Comparison of ENCODE assay signal across 8 cellular contexts in the genomic region with DNA sequence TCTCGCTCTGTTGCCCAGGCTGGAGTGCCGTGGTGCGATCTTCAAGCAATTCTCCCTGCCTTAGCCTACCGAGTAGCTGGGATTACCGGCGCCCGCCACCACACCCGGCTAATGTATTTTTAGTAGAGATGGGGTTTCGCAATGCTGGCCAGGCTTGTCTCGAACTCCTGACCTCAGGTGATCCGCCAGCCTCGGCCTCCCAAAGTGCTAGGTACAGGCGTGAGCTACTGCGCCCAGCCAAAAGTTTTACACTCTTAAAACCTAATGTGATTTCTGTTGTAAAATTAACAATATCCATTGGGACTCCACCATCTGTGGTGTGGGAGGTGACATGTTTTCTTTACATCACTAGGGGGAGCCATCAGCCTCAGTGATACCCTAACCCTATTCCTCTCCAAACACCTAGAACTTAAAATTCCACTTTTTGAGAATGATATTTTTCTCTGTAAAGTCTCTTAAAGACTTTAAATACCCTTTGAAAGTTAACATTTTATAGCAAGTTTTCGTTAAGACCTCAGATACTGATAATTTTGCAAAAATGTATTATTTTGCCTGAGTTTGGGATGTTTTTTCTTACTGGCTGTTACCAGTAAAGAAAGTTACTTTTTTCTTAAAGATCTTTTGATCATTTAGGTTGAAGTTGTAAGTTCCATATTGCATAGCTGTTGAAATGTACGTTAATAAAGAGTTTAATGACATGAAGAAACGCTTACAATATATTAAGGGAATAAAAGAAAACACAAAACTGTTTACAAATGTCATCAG. TPM values are rescaled to one million over a fixed set of nuclear protein-coding genes. Genes with fewer than 3 reads are reported as not detected.
DNase-seq lines count a peak whose midpoint lies in the region; ATAC-seq, FAIRE-seq and TF ChIP-seq lines count a peak whose summit lies in the region.

No MANE protein-coding gene starts in this region.

- no peaks in the 10 kb centered on the region for H3K79me2 ChIP-seq in PC-9 (ENCODE audit: low read depth)

- no peaks in the 10 kb centered on the region for H4K20me1 ChIP-seq in PC-9 (ENCODE audit: insufficient read depth)

- POLR2A ChIA-PET in PC-9 (lab: Charles Lee; ENCODE audit: unreplicated experiment), result interaction anchor here (0.6 kb wide), 3 partner anchors 95 to 543 kb away, joined by 3 to 4 read pairs (median 3); no protein-coding TSS in a partner anchor

- H3K4me2 ChIP-seq in PC-9, result peak overlapping the region; percentile 40; the same call in 1 of the 2 replicates

- peak; percentile 83 for TF ChIP-seq CTCF in PC-9 (conservative IDR thresholded peaks at IDR 0.05)
- TF ChIP-seq CTCF in cardiac fibroblast (IDR thresholded peaks at IDR 0.05; ENCODE audit: low read depth, low read length), result peak; percentile 64

- BruUV-seq in PC-9 (replicated peaks; lab: Mats Ljungman, UMichigan), result no TSS peak

- peak; percentile 16 for DNase-seq in activated T-cell treated with anti-CD3 and anti-CD28 coated beads for 24 hours (ENCODE audit: low read depth)
- DNase-seq in activated T-cell treated with anti-CD3 and anti-CD28 coated beads, Interleukin-2, amount 50 U/mL, for 1 hour, result no peak
- DNase-seq in PC-9, result peak in 1 of 2 experiments; percentile 38
- peak; percentile 57 to 63 for DNase-seq in cardiac fibroblast (ENCODE audit: low read depth in 2 of 2)
- no peak for DNase-seq in left colon
- peak; percentile 63 for DNase-seq in urothelium cell line (ENCODE audit: low spot score)
- DNase-seq in ecto neural progenitor cell (ENCODE audit: low spot score), result no peak

- no peak for FAIRE-seq in urothelium cell line (lab: Jason Lieb, UNC)

- CTCF ChIA-PET in PC-9 (lab: Charles Lee), result interaction anchor here (0.6 to 0.8 kb wide), 2 partner anchors 13 to 247 kb away, joined by 4 read pairs; no protein-coding TSS in a partner anchor

- H3K4me3 ChIP-seq in PC-9 (no peak overlapping the region), cardiac fibroblast (replicated peaks in 1 of 2; ENCODE audit: low read depth in 2 of 2, low read length in 2 of 2) (no peak overlapping the region)

- peak; percentile 50 for ATAC-seq in HG03159 (IDR thresholded peaks at IDR 0.05; ENCODE audit: unreplicated experiment)
- ATAC-seq in left colon, result peak; percentile 81

- H3K36me3 ChIP-seq in PC-9 (ENCODE audit: low read depth), result no peaks in the 10 kb centered on the region

- peaks cover 20% of the 10 kb centered on the region for H3K9me3 ChIP-seq in PC-9 (ENCODE audit: insufficient read depth, low read depth)

- no peak overlapping the region for H3K27ac ChIP-seq in PC-9

- intact Hi-C loops in PC-9 (cut with micrococcal nuclease; ENCODE audit: unreplicated experiment), result loop anchor here (10.0 kb wide), 2 partner anchors 226 to 706 kb away; no protein-coding TSS in a partner anchor
- intact Hi-C loops in left colon (cut with DNase I, micrococcal nuclease), result no loop called here

- peaks cover 11% of the 10 kb centered on the region for H3K4me1 ChIP-seq in PC-9 (replicated peaks; ENCODE audit: insufficient read depth)

- no peaks in the 10 kb centered on the region for H3F3A ChIP-seq in PC-9 (ENCODE audit: insufficient read depth, low read depth)

- H3K9me2 ChIP-seq in PC-9 (ENCODE audit: insufficient read depth), result no peaks in the 10 kb centered on the region

- H3K27me3 ChIP-seq in PC-9 (ENCODE audit: insufficient read depth, low read depth), result no peaks in the 10 kb centered on the region

- H2AFZ ChIP-seq in PC-9, result peak overlapping the region; percentile 63

RNA-seq across cellular contexts. Expression of gene EIF2AK2, which starts 11.6 kb away (rescaled TPM):
- 39.8 and 61.2 TPM in 2 replicates for total RNA-seq in PC-9 (2021)
- total RNA-seq in left colon, result 10 to 100 TPM; 27.3 to 35.9 TPM

RNA-seq across cellular contexts. Expression of gene SULT6B1, which starts 20.1 kb away (rescaled TPM):
- total RNA-seq in PC-9 (2021) (not detected in 2 replicates), left colon (not detected)

RNA-seq across cellular contexts. Expression of gene CEBPZOS, which starts 27.9 kb away (rescaled TPM):
- total RNA-seq in PC-9 (2021) (46.5 and 53.2 TPM in 2 replicates), left colon (10 to 100 TPM; 33.9 to 38.6 TPM)

Comparison
In these comparisons a context has a peak if more than half of its experiments do, and no peak if none do; other contexts are left out.
1. DNase-seq: peak in activated T-cell treated with anti-CD3 and anti-CD28 coated beads for 24 hours (single experiment), cardiac fibroblast (2 of 2) and urothelium cell line (single experiment); none in activated T-cell treated with anti-CD3 and anti-CD28 coated beads, Interleukin-2, amount 50 U/mL, for 1 hour (single experiment), left colon (0 of 2) and ecto neural progenitor cell (single experiment).